In the genomic region with DNA sequence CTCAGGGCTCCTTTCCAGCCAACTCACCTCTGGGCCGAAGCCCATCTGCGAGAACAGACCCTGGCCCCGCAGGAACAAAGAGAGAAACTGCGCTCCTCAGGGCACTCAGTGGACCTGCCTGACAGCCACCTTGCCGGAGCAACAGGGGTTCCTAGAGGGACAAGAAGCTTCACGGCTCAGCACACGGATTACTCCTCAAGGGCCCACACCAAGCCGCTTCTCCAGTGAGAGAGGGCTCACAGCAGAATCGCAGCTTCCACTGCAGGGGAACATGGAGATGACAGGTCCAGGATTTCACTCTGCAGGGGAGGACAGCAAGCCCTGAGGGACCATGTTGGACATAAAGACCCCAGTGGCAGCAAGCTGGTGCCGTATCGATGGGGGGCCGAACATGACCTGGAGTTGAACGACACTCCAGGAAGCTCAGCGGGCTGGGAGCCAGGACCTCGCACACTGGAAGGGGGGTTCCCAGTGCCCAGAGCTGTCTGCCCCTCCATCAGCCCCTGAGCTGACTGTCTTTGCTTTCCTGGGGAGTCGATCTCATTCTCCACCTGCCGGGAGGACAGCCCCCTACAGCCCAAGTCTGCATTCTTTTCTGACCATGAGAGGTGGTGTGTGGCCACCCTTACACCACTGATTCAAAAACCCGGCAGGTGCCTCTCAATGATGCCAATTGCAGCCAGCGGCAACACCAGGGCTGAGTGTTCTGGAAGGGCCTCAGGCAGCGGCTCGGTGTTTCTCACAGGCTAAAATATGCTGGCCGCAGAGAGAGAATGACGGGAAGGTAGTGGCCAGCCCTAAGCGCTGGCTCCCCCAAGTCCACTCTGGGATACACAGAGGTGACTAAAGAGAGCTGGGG, we compare ENCODE assay signal across 24 cellular contexts.
"Had no signal": no experiment of that assay in that cellular context is flagged by ENCODE, and none has a peak within 500 bp of the region (broad histone marks: within the 10 kb centered on the region; RNA-seq: fewer than 3 reads in every experiment).

No MANE protein-coding gene starts in this region.

- H3K9me3 Mint-ChIP-seq: activated naive CD8-positive, alpha-beta T cell treated with anti-CD3 and anti-CD28 coated beads, Interleukin-2, amount 10 ng/mL, durations not matched to agents 7 days and 5 days; activated T-cell treated with anti-CD3 and anti-CD28 coated beads, Interleukin-2, amount 50 U/mL, for 72 hours had no signal

- H3K36me3 ChIP-seq: breast epithelium, colonic mucosa, lower lobe of right lung, spleen, tibial artery had no signal

- H3K4me1 Mint-ChIP-seq: activated naive CD8-positive, alpha-beta T cell treated with anti-CD3 and anti-CD28 coated beads, Interleukin-2, amount 10 ng/mL, durations not matched to agents 7 days and 5 days; endodermal cell; naive B cell had no signal

- H3K36me3 Mint-ChIP-seq: activated CD4-positive, alpha-beta memory T cell treated with anti-CD3 and anti-CD28 coated beads for 36 hours; activated naive CD8-positive, alpha-beta T cell treated with anti-CD3 and anti-CD28 coated beads, Interleukin-2, amount 10 ng/mL, durations not matched to agents 7 days and 5 days; naive B cell had no signal

- H3K4me3 ChIP-seq: breast epithelium, colonic mucosa, lower lobe of right lung, spleen, tibial artery had no signal

- H3K27ac Mint-ChIP-seq: activated CD4-positive, alpha-beta memory T cell treated with anti-CD3 and anti-CD28 coated beads for 36 hours; activated naive CD4-positive, alpha-beta T cell treated with anti-CD3 and anti-CD28 coated beads for 36 hours; activated naive CD8-positive, alpha-beta T cell treated with anti-CD3 and anti-CD28 coated beads, Interleukin-2, amount 10 ng/mL, durations not matched to agents 7 days and 5 days; activated T-cell treated with anti-CD3 and anti-CD28 coated beads, Interleukin-2, amount 50 U/mL, for 72 hours; endodermal cell; naive B cell had no signal

- H3K27ac ChIP-seq: breast epithelium, colonic mucosa, lower lobe of right lung, parathyroid adenoma, spleen, tibial artery had no signal

- H3K27me3 Mint-ChIP-seq: activated CD4-positive, alpha-beta memory T cell treated with anti-CD3 and anti-CD28 coated beads for 36 hours; activated naive CD8-positive, alpha-beta T cell treated with anti-CD3 and anti-CD28 coated beads, Interleukin-2, amount 10 ng/mL, durations not matched to agents 7 days and 5 days; naive B cell had no signal

- DNase-seq: activated CD4-positive, alpha-beta memory T cell treated with anti-CD3 and anti-CD28 coated beads for 36 hours; activated CD4-positive, alpha-beta T cell treated with anti-CD3 and anti-CD28 coated beads for 4 hours; activated CD4-positive, CD25-positive, alpha-beta regulatory T cell; activated effector memory CD4-positive, alpha-beta T cell treated with Interleukin-2 at 50 U/mL for 16 hours; activated naive CD4-positive, alpha-beta T cell treated with anti-CD3 and anti-CD28 coated beads for 36 hours; activated naive CD8-positive, alpha-beta T cell treated with anti-CD3 and anti-CD28 coated beads, Interleukin-2, amount 10 ng/mL, durations not matched to agents 7 days and 5 days; activated T-cell treated with anti-CD3 and anti-CD28 coated beads, Interleukin-2, amount 50 U/mL, for 72 hours; amniotic stem cell; colonic mucosa; endodermal cell; kidney; lower lobe of right lung; mesendoderm; naive B cell; nucleus accumbens; spleen; stimulated activated CD4-positive, alpha-beta T cell treated with anti-CD3 and anti-CD28 coated beads, Interleukin-4, amount 100 ng/mL, for 1 hour; stimulated activated naive CD4-positive, alpha-beta T cell; substantia nigra; T1000 had no signal

- H3K4me1 ChIP-seq: breast epithelium, colonic mucosa, lower lobe of right lung, parathyroid adenoma, spleen, tibial artery had no signal

- ATAC-seq: activated T-cell treated with anti-CD3 and anti-CD28 coated beads, Interleukin-2, amount 50 U/mL, for 72 hours; left lobe of liver; lower lobe of right lung had no signal

- H3K4me3 Mint-ChIP-seq: activated CD4-positive, alpha-beta memory T cell treated with anti-CD3 and anti-CD28 coated beads for 36 hours; activated naive CD4-positive, alpha-beta T cell treated with anti-CD3 and anti-CD28 coated beads for 36 hours; activated naive CD8-positive, alpha-beta T cell treated with anti-CD3 and anti-CD28 coated beads, Interleukin-2, amount 10 ng/mL, durations not matched to agents 7 days and 5 days; activated T-cell treated with anti-CD3 and anti-CD28 coated beads, Interleukin-2, amount 50 U/mL, for 72 hours; endodermal cell; naive B cell had no signal

- H3K9me3 ChIP-seq: colonic mucosa, lower lobe of right lung, tibial artery had no signal
